ENCODE assay signal across 16 cellular contexts in genomic region chr14:45194964-45195363, GRCh38. TPM values are rescaled to one million over a fixed set of nuclear protein-coding genes. Genes with fewer than 3 reads are reported as not detected.
DNase-seq lines count a peak whose midpoint lies in the region; ATAC-seq and TF ChIP-seq lines count a peak whose summit lies in the region.
"Had no signal": no experiment of that assay in that cellular context is flagged by ENCODE, and none has a peak within 500 bp of the region (broad histone marks: within the 10 kb centered on the region; RNA-seq: fewer than 3 reads in every experiment).

No MANE protein-coding gene starts in this region.

- H3K4me3 Mint-ChIP-seq in chondrocyte (ENCODE audit: unreplicated experiment), result no peak overlapping the region
- no peak overlapping the region for H3K4me3 Mint-ChIP-seq in naive thymus-derived CD8-positive, alpha-beta T cell
- H3K4me3 Mint-ChIP-seq: HFFc6 had no signal

- peaks cover 6% of the 10 kb centered on the region for H3K4me1 Mint-ChIP-seq in chondrocyte (ENCODE audit: low read depth)
- H3K4me1 Mint-ChIP-seq in naive thymus-derived CD8-positive, alpha-beta T cell, result no peaks in the 10 kb centered on the region

- no peaks in the 10 kb centered on the region for H3K9me3 Mint-ChIP-seq in chondrocyte (ENCODE audit: low read depth)
- H3K9me3 Mint-ChIP-seq in naive thymus-derived CD8-positive, alpha-beta T cell, result no peaks in the 10 kb centered on the region
- H3K9me3 Mint-ChIP-seq: HFFc6 had no signal

- intact Hi-C loops in head of caudate nucleus (cut with DNase I), result no loop called here

- POLR2A ChIA-PET in naive thymus-derived CD8-positive, alpha-beta T cell (lab: Charles Lee), result no interaction called here

- TF ChIP-seq CTCF in GM10266 (IDR thresholded peaks at IDR 0.05; ENCODE audit: control insufficient read depth, insufficient read depth, low read depth, missing control alignments) (no peak), chondrocyte (IDR thresholded peaks at IDR 0.05) (no peak)

- DNase-seq in GM10266 (ENCODE audit: extremely low spot score) (peak; percentile 7), head of caudate nucleus (no peak), chondrocyte (ENCODE audit: low spot score) (no peak), activated gamma-delta T cell treated with Interleukin-2 at 50 U/mL for 16 hours (no peak)
- DNase-seq in naive thymus-derived CD8-positive, alpha-beta T cell, result no peak
- DNase-seq: activated CD8-positive, alpha-beta memory T cell treated with anti-CD3 and anti-CD28 coated beads for 24 hours; body of pancreas; cortex of kidney; HFFc6; left cardiac atrium; midbrain; NCI-H1694; NCI-H345 had no signal

- peak; percentile 61 for ATAC-seq in GM18520 (IDR thresholded peaks at IDR 0.05; ENCODE audit: unreplicated experiment)
- peak; percentile 61 for ATAC-seq in HG02571 (IDR thresholded peaks at IDR 0.05; ENCODE audit: unreplicated experiment)
- peak; percentile 51 for ATAC-seq in HG03378 (IDR thresholded peaks at IDR 0.05; ENCODE audit: unreplicated experiment)
- ATAC-seq in naive thymus-derived CD8-positive, alpha-beta T cell, result no peak
- ATAC-seq: body of pancreas, left cardiac atrium had no signal

- H3K27me3 Mint-ChIP-seq in chondrocyte (ENCODE audit: low read depth), result no peaks in the 10 kb centered on the region
- H3K27me3 Mint-ChIP-seq in naive thymus-derived CD8-positive, alpha-beta T cell, result no peaks in the 10 kb centered on the region

- no peak overlapping the region for H3K27ac Mint-ChIP-seq in chondrocyte (ENCODE audit: unreplicated experiment)
- H3K27ac Mint-ChIP-seq in naive thymus-derived CD8-positive, alpha-beta T cell, result peak overlapping the region in 1 of 10 donors; percentile 15
- H3K27ac Mint-ChIP-seq: HFFc6 had no signal

- peaks cover 4% of the 10 kb centered on the region for H3K36me3 Mint-ChIP-seq in chondrocyte (ENCODE audit: low read depth)
- peaks cover 5 to 20% (median 10%) of the 10 kb centered on the region in 3 donors for H3K36me3 Mint-ChIP-seq in naive thymus-derived CD8-positive, alpha-beta T cell

RNA-seq across cellular contexts. Expression of gene MIS18BP1, which starts 58.0 kb away (rescaled TPM):
- 9.4 to 11.7 TPM (median 9.8 TPM) in 3 replicates for total RNA-seq in chondrocyte
- total RNA-seq in naive thymus-derived CD8-positive, alpha-beta T cell, result 10 to 100 TPM; 17.6 to 20.9 TPM
- 10 to 100 TPM; 16.2 to 18.4 (median 18.0) TPM for polyA plus RNA-seq in naive thymus-derived CD8-positive, alpha-beta T cell

RNA-seq across cellular contexts. Expression of gene FANCM, which starts 59.2 kb away (rescaled TPM):
- total RNA-seq in chondrocyte, result 3.2 to 5.8 TPM (median 4.0 TPM) in 3 replicates
- total RNA-seq in naive thymus-derived CD8-positive, alpha-beta T cell, result 10 to 100 TPM in 1 of 2 experiments, 1 to 10 TPM in 1; 9.3 to 11.2 TPM
- polyA plus RNA-seq in naive thymus-derived CD8-positive, alpha-beta T cell, result 1 to 10 TPM; 4.4 to 6.4 (median 6.0) TPM

Comparison
In these comparisons a context has a peak if more than half of its experiments do, and no peak if none do; other contexts are left out.
1. ATAC-seq: peak in GM18520 (single experiment), HG02571 (single experiment) and HG03378 (single experiment); none in naive thymus-derived CD8-positive, alpha-beta T cell (0 of 2).